ENCODE assay signal across 1 cellular context in the genomic region with DNA sequence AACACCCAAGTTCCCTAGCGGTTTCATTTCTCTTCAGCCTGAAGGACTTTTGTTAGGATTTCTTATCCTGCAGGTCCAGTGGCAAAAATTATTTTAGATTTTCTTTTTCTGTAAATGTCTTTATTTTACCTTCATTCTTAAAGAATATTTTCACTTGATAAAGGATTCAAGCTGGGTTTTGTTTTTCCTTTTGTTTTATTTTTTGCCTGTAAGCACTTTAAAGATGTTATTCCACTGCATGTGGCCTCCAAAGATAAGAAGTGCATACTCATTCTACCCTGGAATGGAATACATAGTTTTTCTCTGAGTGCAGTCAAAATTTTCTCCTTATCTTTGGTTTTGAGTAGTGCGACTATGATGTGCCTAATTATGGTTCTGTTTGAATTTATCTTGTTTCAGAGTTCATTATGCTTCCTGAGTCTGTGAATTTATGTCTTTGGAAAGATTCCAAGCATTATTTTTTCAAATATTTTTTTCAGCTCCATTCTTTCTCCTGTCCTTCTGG.
TF ChIP-seq lines count a peak whose summit lies in the region.

No MANE protein-coding gene starts in this region.

TF ChIP-seq in IMR-90, 13 proteins besides CTCF, POLR2A, EP300 and RAD21 (continued from another document):
- TF ChIP-seq SMC3 (IDR thresholded peaks at IDR 0.05; ENCODE audit: low read depth, low read length) (no peak), MAZ (IDR thresholded peaks at IDR 0.05; ENCODE audit: borderline replicate concordance, low read depth, low read length) (no peak), CEBPB (IDR thresholded peaks at IDR 0.05; ENCODE audit: low read depth, low read length) (no peak), CHD1 (IDR thresholded peaks at IDR 0.05; ENCODE audit: low read depth, low read length) (no peak), MXI1 (IDR thresholded peaks at IDR 0.05; ENCODE audit: borderline replicate concordance, low read depth, low read length) (no peak), RFX5 (IDR thresholded peaks at IDR 0.05; ENCODE audit: low read depth, low read length) (no peak), NFE2L2 (IDR thresholded peaks at IDR 0.05; ENCODE audit: low read depth, low read length) (no peak), ELK1 (IDR thresholded peaks at IDR 0.05; ENCODE audit: borderline replicate concordance, low read depth, low read length) (no peak)
